Comparison of ENCODE assay signal across 8 cellular contexts in genomic region chr9:34956066-34956465, GRCh38. TPM values are rescaled to one million over a fixed set of nuclear protein-coding genes. Genes with fewer than 3 reads are reported as not detected.
"Had no signal": no experiment of that assay in that cellular context is flagged by ENCODE, and none has a peak within 500 bp of the region (broad histone marks: within the 10 kb centered on the region; RNA-seq: fewer than 3 reads in every experiment).

No MANE protein-coding gene starts in this region.

RNA-seq across cellular contexts. Expression of gene PHF24, which starts 2.0 kb away (rescaled TPM):
- total RNA-seq: LHCN-M2, MCF 10A, NCI-H460, OCI-LY7, PC-9, RPMI7951, SJCRH30 had no signal
- polyA plus RNA-seq: SK-N-SH had no signal
